32 cellular contexts compared by ENCODE assay signal in the genomic region with DNA sequence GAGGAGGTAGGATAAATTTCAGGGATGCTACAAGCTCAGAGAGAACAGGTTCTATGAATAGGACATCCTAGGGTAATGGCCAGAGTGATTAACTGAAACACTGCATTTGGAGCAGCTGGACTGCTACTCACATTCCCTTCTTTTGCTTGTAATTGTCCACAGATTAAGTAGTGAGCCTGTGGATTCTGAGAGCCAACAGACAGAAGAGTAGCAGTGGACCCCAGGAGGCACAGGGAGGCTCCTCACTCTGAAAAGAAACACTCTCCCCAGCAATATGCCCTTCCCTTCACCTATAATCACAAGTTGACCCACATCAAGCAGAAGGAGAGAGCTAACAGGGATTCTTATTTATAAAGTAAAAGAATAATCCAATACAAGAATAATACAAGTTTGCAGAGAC.
"Had no signal": no experiment of that assay in that cellular context is flagged by ENCODE, and none has a peak within 500 bp of the region (broad histone marks: within the 10 kb centered on the region; RNA-seq: fewer than 3 reads in every experiment).

No MANE protein-coding gene starts in this region.

- H3K4me1 ChIP-seq: gastroesophageal sphincter, parathyroid adenoma, suprapubic skin, tibial artery had no signal

- H3K4me1 Mint-ChIP-seq: activated CD4-positive, alpha-beta memory T cell treated with anti-CD3 and anti-CD28 coated beads, Interleukin-2, amount 10 ng/mL, durations not matched to agents 7 days and 5 days; activated CD4-positive, alpha-beta T cell treated with anti-CD3 and anti-CD28 coated beads, Interleukin-2, amount 10 ng/mL, durations not matched to agents 7 days and 5 days; activated naive CD4-positive, alpha-beta T cell treated with anti-CD3 and anti-CD28 coated beads, Interleukin-2, amount 10 ng/mL, durations not matched to agents 7 days and 5 days; activated naive CD8-positive, alpha-beta T cell treated with anti-CD3 and anti-CD28 coated beads, Interleukin-2, amount 10 ng/mL, durations not matched to agents 7 days and 5 days; immature natural killer cell had no signal

- H3K4me3 ChIP-seq: coronary artery, dorsolateral prefrontal cortex, gastroesophageal sphincter, psoas muscle, suprapubic skin, tibial artery had no signal

- H3K36me3 ChIP-seq: brain microvascular endothelial cell, gastroesophageal sphincter, suprapubic skin, tibial artery had no signal

- H3K9me3 Mint-ChIP-seq: activated CD4-positive, alpha-beta memory T cell treated with anti-CD3 and anti-CD28 coated beads, Interleukin-2, amount 10 ng/mL, durations not matched to agents 7 days and 5 days; activated CD4-positive, alpha-beta T cell treated with anti-CD3 and anti-CD28 coated beads, Interleukin-2, amount 10 ng/mL, durations not matched to agents 7 days and 5 days; activated naive CD4-positive, alpha-beta T cell treated with anti-CD3 and anti-CD28 coated beads, Interleukin-2, amount 10 ng/mL, durations not matched to agents 7 days and 5 days; activated T-cell treated with anti-CD3 and anti-CD28 coated beads, Interleukin-2, amount 50 U/mL, for 24 hours; immature natural killer cell had no signal

- H3K27ac Mint-ChIP-seq: activated CD4-positive, alpha-beta memory T cell treated with anti-CD3 and anti-CD28 coated beads, Interleukin-2, amount 10 ng/mL, durations not matched to agents 7 days and 5 days; activated CD4-positive, alpha-beta T cell treated with anti-CD3 and anti-CD28 coated beads, Interleukin-2, amount 10 ng/mL, durations not matched to agents 7 days and 5 days; activated naive CD4-positive, alpha-beta T cell treated with anti-CD3 and anti-CD28 coated beads, Interleukin-2, amount 10 ng/mL, durations not matched to agents 7 days and 5 days; activated naive CD8-positive, alpha-beta T cell treated with anti-CD3 and anti-CD28 coated beads, Interleukin-2, amount 10 ng/mL, durations not matched to agents 7 days and 5 days; activated T-cell treated with anti-CD3 and anti-CD28 coated beads, Interleukin-2, amount 50 U/mL, for 24 hours; effector memory CD8-positive, alpha-beta T cell; immature natural killer cell; nephron; T-helper 17 cell had no signal

- H3K9ac ChIP-seq: parathyroid adenoma had no signal

- H3K27me3 ChIP-seq: brain microvascular endothelial cell, suprapubic skin had no signal

- H3K4me3 Mint-ChIP-seq: activated CD4-positive, alpha-beta memory T cell treated with anti-CD3 and anti-CD28 coated beads, Interleukin-2, amount 10 ng/mL, durations not matched to agents 7 days and 5 days; activated CD4-positive, alpha-beta T cell treated with anti-CD3 and anti-CD28 coated beads, Interleukin-2, amount 10 ng/mL, durations not matched to agents 7 days and 5 days; activated naive CD4-positive, alpha-beta T cell treated with anti-CD3 and anti-CD28 coated beads, Interleukin-2, amount 10 ng/mL, durations not matched to agents 7 days and 5 days; activated naive CD8-positive, alpha-beta T cell treated with anti-CD3 and anti-CD28 coated beads, Interleukin-2, amount 10 ng/mL, durations not matched to agents 7 days and 5 days; activated T-cell treated with anti-CD3 and anti-CD28 coated beads, Interleukin-2, amount 50 U/mL, for 24 hours; effector memory CD8-positive, alpha-beta T cell; immature natural killer cell; nephron; T-helper 17 cell had no signal

- DNase-seq: activated CD4-positive, alpha-beta memory T cell treated with anti-CD3 and anti-CD28 coated beads, Interleukin-2, amount 10 ng/mL, durations not matched to agents 7 days and 5 days; activated CD4-positive, alpha-beta T cell treated with anti-CD3 and anti-CD28 coated beads for 1 hour; activated CD4-positive, alpha-beta T cell treated with anti-CD3 and anti-CD28 coated beads, Interleukin-2, amount 10 ng/mL, durations not matched to agents 7 days and 5 days; activated CD8-positive, alpha-beta memory T cell treated with anti-CD3 and anti-CD28 coated beads, Interleukin-2, amount 50 U/mL, for 48 hours; activated gamma-delta T cell; activated naive CD4-positive, alpha-beta T cell treated with anti-CD3 and anti-CD28 coated beads, Interleukin-2, amount 10 ng/mL, durations not matched to agents 7 days and 5 days; activated naive CD8-positive, alpha-beta T cell treated with anti-CD3 and anti-CD28 coated beads, Interleukin-2, amount 10 ng/mL, durations not matched to agents 7 days and 5 days; activated T-cell treated with anti-CD3 and anti-CD28 coated beads, Interleukin-2, amount 50 U/mL, for 24 hours; amniotic stem cell; brain microvascular endothelial cell; dorsolateral prefrontal cortex; effector memory CD8-positive, alpha-beta T cell; head of caudate nucleus; hippocampal formation; immature natural killer cell; kidney; left colon; mammary epithelial cell; nucleus accumbens; psoas muscle; right cardiac atrium; stimulated activated CD4-positive, alpha-beta T cell treated with anti-CD3 and anti-CD28 coated beads, Interleukin-15, amount 100 ng/mL, for 24 hours; stimulated activated CD4-positive, alpha-beta T cell treated with anti-CD3 and anti-CD28 coated beads, Interleukin-2, amount 100 ng/mL, for 24 hours; stimulated activated naive CD4-positive, alpha-beta T cell; T-helper 17 cell; T1000; tibial artery had no signal

- H3K9me3 ChIP-seq: suprapubic skin, tibial artery had no signal

- H3K27ac ChIP-seq: brain microvascular endothelial cell, coronary artery, dorsolateral prefrontal cortex, gastroesophageal sphincter, parathyroid adenoma, psoas muscle, suprapubic skin, tibial artery had no signal

- H3K36me3 Mint-ChIP-seq: activated naive CD4-positive, alpha-beta T cell treated with anti-CD3 and anti-CD28 coated beads, Interleukin-2, amount 10 ng/mL, durations not matched to agents 7 days and 5 days; activated naive CD8-positive, alpha-beta T cell treated with anti-CD3 and anti-CD28 coated beads, Interleukin-2, amount 10 ng/mL, durations not matched to agents 7 days and 5 days; immature natural killer cell had no signal

- H2AFZ ChIP-seq: parathyroid adenoma had no signal

- ATAC-seq: effector memory CD8-positive, alpha-beta T cell; gastroesophageal sphincter; left colon; psoas muscle; right cardiac atrium; T-helper 17 cell had no signal
